In the genomic region with DNA sequence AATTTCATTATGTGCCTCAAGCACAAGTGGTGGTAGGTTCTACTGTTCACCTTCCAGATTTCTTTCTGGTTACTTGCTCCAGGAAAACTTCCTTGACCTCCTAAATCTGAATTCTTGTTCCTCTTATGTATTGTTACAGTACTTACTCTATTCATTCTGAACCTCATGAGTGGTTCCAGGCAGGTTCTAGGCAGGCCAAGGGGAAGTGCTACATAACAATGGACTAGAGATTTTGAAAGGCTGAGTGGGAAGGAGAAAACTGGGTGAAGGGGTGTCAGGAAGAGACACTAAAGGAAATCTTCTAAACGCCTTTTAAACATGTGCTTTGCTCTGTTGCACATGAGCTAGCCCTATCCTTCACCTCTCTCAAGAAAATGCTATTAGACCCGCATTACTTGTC, we compare ENCODE assay signal across 10 cellular contexts. TPM values are rescaled to one million over a fixed set of nuclear protein-coding genes. Genes with fewer than 3 reads are reported as not detected.
DNase-seq lines count a peak whose midpoint lies in the region; TF ChIP-seq lines count a peak whose summit lies in the region.
"Had no signal": no experiment of that assay in that cellular context is flagged by ENCODE, and none has a peak within 500 bp of the region (broad histone marks: within the 10 kb centered on the region; RNA-seq: fewer than 3 reads in every experiment).

No MANE protein-coding gene starts in this region.

- no peaks in the 10 kb centered on the region for H3K9me3 Mint-ChIP-seq in brain

- no peaks in the 10 kb centered on the region for H3K9me3 ChIP-seq in mucosa of stomach (ENCODE audit: control insufficient read depth, low read length)
- no peaks in the 10 kb centered on the region for H3K9me3 ChIP-seq in vagina
- H3K9me3 ChIP-seq: thoracic aorta had no signal

- peaks cover 7% of the 10 kb centered on the region for H3K36me3 ChIP-seq in mucosa of stomach (ENCODE audit: control insufficient read depth, insufficient read depth, low read length)
- H3K36me3 ChIP-seq in vagina, result peaks cover 0 to 20% of the 10 kb centered on the region in 2 donors

- peak overlapping the region; percentile 96 for H3K4me3 ChIP-seq in Jurkat, Clone E6-1 (ENCODE audit: low read length)
- no peak overlapping the region for H3K4me3 ChIP-seq in mucosa of stomach (ENCODE audit: low read length)
- peak overlapping the region in 1 of 2 donors; percentile 79 for H3K4me3 ChIP-seq in vagina

- H3K27me3 Mint-ChIP-seq in brain, result no peaks in the 10 kb centered on the region

- intact Hi-C loops in vagina (cut with DNase I), result no loop called here

- TF ChIP-seq CTCF in C4-2B (conservative IDR thresholded peaks at IDR 0.05), result no peak
- no peak for TF ChIP-seq CTCF in brain (conservative IDR thresholded peaks at IDR 0.05)
- no peak for TF ChIP-seq CTCF in vagina (IDR thresholded peaks at IDR 0.05)

- H3K27ac Mint-ChIP-seq in brain, result peak overlapping the region; percentile 13 to 98 (median 71)

- H3K27me3 ChIP-seq in mucosa of stomach (ENCODE audit: control insufficient read depth, insufficient read depth, low read length) (no peaks in the 10 kb centered on the region), vagina (no peaks in the 10 kb centered on the region)

- H3K4me3 Mint-ChIP-seq in brain, result peak overlapping the region; percentile 89 to 95 (median 91)

- H3K36me3 Mint-ChIP-seq in brain, result peaks cover 37% of the 10 kb centered on the region

- peak overlapping the region; percentile 85 for H3K9ac ChIP-seq in mucosa of stomach (ENCODE audit: low read length)

- no peak for DNase-seq in Jurkat, Clone E6-1 (ENCODE audit: low read depth, low spot score)
- DNase-seq in NCI-H526 treated with DMSO at 0.1 percent for 48 hours (lab: John Stamatoyannopoulos, UW) (no peak), OCI-M2 (lab: John Stamatoyannopoulos, UW; ENCODE audit: unreplicated experiment) (no peak), vagina (ENCODE audit: extremely low spot score in 2 of 2) (no peak)
- DNase-seq in activated CD8-positive, alpha-beta memory T cell treated with anti-CD3 and anti-CD28 coated beads, Interleukin-2, amount 50 U/mL, for 48 hours, result no peak
- DNase-seq: NCI-H2081 treated with DMSO at 0.1 percent for 48 hours had no signal

- TF ChIP-seq POLR2A in vagina (IDR thresholded peaks at IDR 0.05), result no peak

- H3K4me1 Mint-ChIP-seq in brain, result peaks cover 34% of the 10 kb centered on the region

- H3K4me1 ChIP-seq in mucosa of stomach (ENCODE audit: control insufficient read depth, insufficient read depth, low read length) (peaks cover 13% of the 10 kb centered on the region), vagina (peaks cover 22% of the 10 kb centered on the region)

- H3K27ac ChIP-seq in C4-2B (peak overlapping the region; percentile 97; the same call in 1 of the 2 replicates), vagina (no peak overlapping the region)

RNA-seq across cellular contexts. Expression of a gene that starts 1.6 kb away (rescaled TPM):
- polyA plus RNA-seq in Jurkat, Clone E6-1 (2012; ENCODE audit: insufficient read depth, insufficient read length), result 46.5 TPM
- polyA plus RNA-seq in brain (ENCODE audit: insufficient read depth, low read depth, low replicate concordance), result 8.6 TPM
- 23.6 TPM for total RNA-seq in vagina
